9 cellular contexts compared by ENCODE assay signal in genomic region chr17:21512307-21513011, GRCh38.
DNase-seq lines count a peak whose midpoint lies in the region; ATAC-seq and TF ChIP-seq lines count a peak whose summit lies in the region.
"Had no signal": no experiment of that assay in that cellular context is flagged by ENCODE, and none has a peak within 500 bp of the region (broad histone marks: within the 10 kb centered on the region; RNA-seq: fewer than 3 reads in every experiment).

No MANE protein-coding gene starts in this region.

- no peak overlapping the region for H3K9ac ChIP-seq in BLaER1
- no peak overlapping the region for H3K9ac ChIP-seq in HUES64 (ENCODE audit: low read depth, low read length)
- H3K9ac ChIP-seq in neural progenitor cell = no peak overlapping the region

- H3K4me2 ChIP-seq in BLaER1 (peak overlapping the region; percentile 98), neural progenitor cell (no peak overlapping the region)

- H3K9me3 Mint-ChIP-seq in effector memory CD8-positive, alpha-beta T cell = no peaks in the 10 kb centered on the region
- no peaks in the 10 kb centered on the region for H3K9me3 Mint-ChIP-seq in neural progenitor cell
- no peaks in the 10 kb centered on the region for H3K9me3 Mint-ChIP-seq in activated CD4-positive, alpha-beta memory T cell treated with anti-CD3 and anti-CD28 coated beads for 36 hours
- H3K9me3 Mint-ChIP-seq: activated T-helper 2 cell treated with anti-CD3 and anti-CD28 coated beads, Interferon-gamma antibody, Interleukin-2, Interleukin-4, amounts not matched to agents 10 μg/mL and 5 μg/mL and 100 μg/mL, durations not matched to agents 14 hours and 24 hours and 36 hours had no signal

- no peak for TF ChIP-seq CTCF in neural progenitor cell (IDR thresholded peaks at IDR 0.05)

- H3K4me1 Mint-ChIP-seq in effector memory CD8-positive, alpha-beta T cell (ENCODE audit: low read depth in 2 of 2) = peaks cover 12% of the 10 kb centered on the region in 2 donors
- H3K4me1 Mint-ChIP-seq in neural progenitor cell = peaks cover 12% of the 10 kb centered on the region
- peaks cover 16% of the 10 kb centered on the region for H3K4me1 Mint-ChIP-seq in activated CD4-positive, alpha-beta memory T cell treated with anti-CD3 and anti-CD28 coated beads for 36 hours (ENCODE audit: low read depth)

- H3F3A ChIP-seq in neural progenitor cell (ENCODE audit: low read depth) = no peaks in the 10 kb centered on the region

- CTCF ChIA-PET in activated CD4-positive, alpha-beta memory T cell treated with anti-CD3 and anti-CD28 coated beads for 36 hours (lab: Charles Lee) = interaction anchor here (0.7 to 5.9 kb wide), 20 partner anchors 12 to 569 kb away, joined by 3 to 95 read pairs (median 6); no protein-coding TSS in a partner anchor

- peaks cover 7% of the 10 kb centered on the region for H3K36me3 Mint-ChIP-seq in effector memory CD8-positive, alpha-beta T cell (ENCODE audit: insufficient read depth)
- no peaks in the 10 kb centered on the region for H3K36me3 Mint-ChIP-seq in neural progenitor cell
- no peaks in the 10 kb centered on the region for H3K36me3 Mint-ChIP-seq in activated CD4-positive, alpha-beta memory T cell treated with anti-CD3 and anti-CD28 coated beads for 36 hours

- H3K27ac Mint-ChIP-seq in effector memory CD8-positive, alpha-beta T cell = no peak overlapping the region
- H3K27ac Mint-ChIP-seq in neural progenitor cell = no peak overlapping the region
- no peak overlapping the region for H3K27ac Mint-ChIP-seq in activated CD4-positive, alpha-beta memory T cell treated with anti-CD3 and anti-CD28 coated beads for 36 hours
- H3K27ac Mint-ChIP-seq: activated T-helper 2 cell treated with anti-CD3 and anti-CD28 coated beads, Interferon-gamma antibody, Interleukin-2, Interleukin-4, amounts not matched to agents 10 μg/mL and 5 μg/mL and 100 μg/mL, durations not matched to agents 14 hours and 24 hours and 36 hours had no signal

- H3K27ac ChIP-seq in BLaER1 = no peak overlapping the region
- no peak overlapping the region for H3K27ac ChIP-seq in HUES64 (ENCODE audit: low read depth, low read length)
- no peak overlapping the region for H3K27ac ChIP-seq in neural progenitor cell

- intact Hi-C loops in activated CD4-positive, alpha-beta memory T cell treated with anti-CD3 and anti-CD28 coated beads for 36 hours (cut with micrococcal nuclease) = loop anchor here (1.0 to 5.0 kb wide), 2 partner anchors 60 to 190 kb away; no protein-coding TSS in a partner anchor

- 71% methylated on average over 18 of the region's 18 CpGs for WGBS in HUES64

- ATAC-seq in effector memory CD8-positive, alpha-beta T cell (replicated peaks) = peak; percentile 22

- H3K4me3 ChIP-seq in BLaER1 = peak overlapping the region; percentile 47; the same call in 1 of the 2 replicates
- peak overlapping the region; percentile 64; the same call in 1 of the 2 replicates for H3K4me3 ChIP-seq in HUES64 (ENCODE audit: low read length)
- no peak overlapping the region for H3K4me3 ChIP-seq in neural progenitor cell

- H2AFZ ChIP-seq in neural progenitor cell (replicated peaks) = no peak overlapping the region

- H3K4me3 Mint-ChIP-seq in effector memory CD8-positive, alpha-beta T cell = peak overlapping the region; percentile 67 to 76
- peak overlapping the region; percentile 70 for H3K4me3 Mint-ChIP-seq in neural progenitor cell
- H3K4me3 Mint-ChIP-seq in activated CD4-positive, alpha-beta memory T cell treated with anti-CD3 and anti-CD28 coated beads for 36 hours = no peak overlapping the region

- POLR2A ChIA-PET in activated CD4-positive, alpha-beta memory T cell treated with anti-CD3 and anti-CD28 coated beads for 36 hours (lab: Charles Lee) = interaction anchor here (2.5 kb wide), 1 partner anchor 55 kb away, joined by 11 read pairs; no protein-coding TSS in a partner anchor

- H3K27me3 Mint-ChIP-seq in effector memory CD8-positive, alpha-beta T cell = peaks cover 46 to 55% of the 10 kb centered on the region in 2 donors
- H3K27me3 Mint-ChIP-seq in neural progenitor cell (ENCODE audit: insufficient read depth, low read depth) = peaks cover 9% of the 10 kb centered on the region
- peaks cover 23% of the 10 kb centered on the region for H3K27me3 Mint-ChIP-seq in activated CD4-positive, alpha-beta memory T cell treated with anti-CD3 and anti-CD28 coated beads for 36 hours

- no peaks in the 10 kb centered on the region for H3K9me3 ChIP-seq in BLaER1
- no peaks in the 10 kb centered on the region for H3K9me3 ChIP-seq in HUES64 (ENCODE audit: insufficient read depth, low read depth, low read length)
- H3K9me3 ChIP-seq in neural progenitor cell (ENCODE audit: low read depth) = no peaks in the 10 kb centered on the region

- H3K36me3 ChIP-seq in BLaER1 = no peaks in the 10 kb centered on the region
- no peaks in the 10 kb centered on the region for H3K36me3 ChIP-seq in HUES64 (ENCODE audit: insufficient read depth, low read length)
- H3K36me3 ChIP-seq in neural progenitor cell = no peaks in the 10 kb centered on the region

- H3K27me3 ChIP-seq in BLaER1 (peaks cover 22% of the 10 kb centered on the region), HUES64 (ENCODE audit: insufficient read depth, low read length) (peaks cover 36% of the 10 kb centered on the region), neural progenitor cell (peaks cover 39% of the 10 kb centered on the region)

- peaks cover 32% of the 10 kb centered on the region for H3K4me1 ChIP-seq in BLaER1
- peaks cover 7% of the 10 kb centered on the region; the same call in 1 of the 2 replicates for H3K4me1 ChIP-seq in HUES64 (ENCODE audit: insufficient read depth, low read length)
- H3K4me1 ChIP-seq in neural progenitor cell = peaks cover 8% of the 10 kb centered on the region

- H4K20me1 ChIP-seq in BLaER1 = no peaks in the 10 kb centered on the region
- H4K20me1 ChIP-seq in neural progenitor cell (ENCODE audit: low read depth) = no peaks in the 10 kb centered on the region

- H3K79me2 ChIP-seq in neural progenitor cell (ENCODE audit: low read depth) = no peaks in the 10 kb centered on the region

- no peak for DNase-seq in effector memory CD8-positive, alpha-beta T cell
- DNase-seq in neural progenitor cell (ENCODE audit: low spot score) = no peak
- DNase-seq in T-helper 1 cell = no peak
- DNase-seq in activated CD4-positive, alpha-beta memory T cell treated with anti-CD3 and anti-CD28 coated beads for 36 hours = no peak
- no peak for DNase-seq in activated gamma-delta T cell (lab: John Stamatoyannopoulos, UW)
- DNase-seq in DMS53 (lab: John Stamatoyannopoulos, UW) = no peak
